8 cellular contexts compared by ENCODE assay signal in genomic region chr15:94119923-94120775, GRCh38.
DNase-seq lines count a peak whose midpoint lies in the region; ATAC-seq and TF ChIP-seq lines count a peak whose summit lies in the region.

No MANE protein-coding gene starts in this region.

- no peaks in the 10 kb centered on the region for H3K27me3 Mint-ChIP-seq in naive thymus-derived CD8-positive, alpha-beta T cell

- peak; percentile 72 for DNase-seq in DMS53 treated with DMSO at 0.1 percent for 48 hours (lab: John Stamatoyannopoulos, UW; ENCODE audit: unreplicated experiment)
- peak; percentile 61 for DNase-seq in GM20000 (ENCODE audit: low spot score)
- DNase-seq in NCI-H524 (lab: John Stamatoyannopoulos, UW) = peak; percentile 68 to 88
- DNase-seq in activated CD4-positive, alpha-beta T cell treated with anti-CD3 and anti-CD28 coated beads for 48 hours = peak; percentile 49
- DNase-seq in esophagus muscularis mucosa (ENCODE audit: extremely low spot score) = no peak
- peak in 8 of 10 donors; percentile 3 to 42 (median 23) for DNase-seq in naive thymus-derived CD8-positive, alpha-beta T cell
- DNase-seq in ureter (ENCODE audit: low spot score) = peak; percentile 76

- no peak overlapping the region for H3K4me3 ChIP-seq in esophagus muscularis mucosa

- H3K27ac ChIP-seq in esophagus muscularis mucosa (replicated peaks in 1 of 4) = peak overlapping the region; percentile 61 to 82 (median 78)

- no peak for TF ChIP-seq EP300 in esophagus muscularis mucosa (IDR thresholded peaks at IDR 0.05)

- POLR2A ChIA-PET in naive thymus-derived CD8-positive, alpha-beta T cell (lab: Charles Lee) = no interaction called here

- no peak overlapping the region for H3K27ac Mint-ChIP-seq in naive thymus-derived CD8-positive, alpha-beta T cell

- ATAC-seq in HG03558 (IDR thresholded peaks at IDR 0.05; ENCODE audit: extremely low read depth, unreplicated experiment) = peak; percentile 93
- ATAC-seq in naive thymus-derived CD8-positive, alpha-beta T cell = peak; percentile 76 to 86

- WGBS in esophagus muscularis mucosa = 44% methylated on average over 11 of the region's 11 CpGs

- H3K36me3 ChIP-seq in esophagus muscularis mucosa = no peaks in the 10 kb centered on the region

- no peak for TF ChIP-seq POLR2A in esophagus muscularis mucosa (IDR thresholded peaks at IDR 0.05; ENCODE audit: low read depth)

- H3K27me3 ChIP-seq in esophagus muscularis mucosa = no peaks in the 10 kb centered on the region

- H3K36me3 Mint-ChIP-seq in naive thymus-derived CD8-positive, alpha-beta T cell = no peaks in the 10 kb centered on the region

- no peaks in the 10 kb centered on the region for H3K9me3 Mint-ChIP-seq in naive thymus-derived CD8-positive, alpha-beta T cell

- intact Hi-C loops in esophagus muscularis mucosa (cut with DNase I) = loop anchor here (1.0 to 5.0 kb wide), 4 partner anchors 121 to 1328 kb away; partner anchors contain the start of gene RGMA

- H3K4me3 Mint-ChIP-seq in naive thymus-derived CD8-positive, alpha-beta T cell = no peak overlapping the region

- H3K4me1 ChIP-seq in esophagus muscularis mucosa = peaks cover 7 to 22% (median 17%) of the 10 kb centered on the region in 4 donors

- no peaks in the 10 kb centered on the region for H3K9me3 ChIP-seq in esophagus muscularis mucosa

- peak; percentile 65 for TF ChIP-seq CTCF in GM20000 (IDR thresholded peaks at IDR 0.05; ENCODE audit: extremely low read depth, missing control alignments)
- peak; percentile 95 to 99 (median 96) for TF ChIP-seq CTCF in esophagus muscularis mucosa (IDR thresholded peaks at IDR 0.05)

- H3K4me1 Mint-ChIP-seq in naive thymus-derived CD8-positive, alpha-beta T cell = no peaks in the 10 kb centered on the region
